In genomic region chr2:69620870-69621269, GRCh38 we compare ENCODE assay signal across 16 cellular contexts.
"Had no signal": no experiment of that assay in that cellular context is flagged by ENCODE, and none has a peak within 500 bp of the region (broad histone marks: within the 10 kb centered on the region; RNA-seq: fewer than 3 reads in every experiment).

No MANE protein-coding gene starts in this region.

- H3K4me3 Mint-ChIP-seq: memory B cell, type B pancreatic cell had no signal

- H3K4me3 ChIP-seq: adrenal gland, breast epithelium, pancreas, right lobe of liver, suprapubic skin had no signal

- H3K27ac Mint-ChIP-seq: activated T-cell treated with anti-CD3 and anti-CD28 coated beads, Interleukin-2, amount 50 U/mL, for 72 hours; memory B cell; stimulated activated naive CD8-positive, alpha-beta T cell treated with anti-CD3 and anti-CD28 coated beads, Interleukin-15, amount 100 ng/mL, for 72 hours; type B pancreatic cell had no signal

- H3K9me3 ChIP-seq: adrenal gland, breast epithelium, pancreas, right lobe of liver, suprapubic skin had no signal

- H3K36me3 ChIP-seq: adrenal gland, breast epithelium, pancreas, right lobe of liver, suprapubic skin had no signal

- H3K27ac ChIP-seq: adrenal gland, breast epithelium, pancreas, right lobe of liver, suprapubic skin had no signal

- H3K9me3 Mint-ChIP-seq: memory B cell; stimulated activated naive CD8-positive, alpha-beta T cell treated with anti-CD3 and anti-CD28 coated beads, Interleukin-15, amount 100 ng/mL, for 72 hours; T-helper 2 cell treated with Interferon-gamma antibody and Interleukin-4, amounts not matched to agents 5 μg/mL and 100 μg/mL, for 36 hours; type B pancreatic cell had no signal

- H3K27me3 Mint-ChIP-seq: stimulated activated naive CD8-positive, alpha-beta T cell treated with anti-CD3 and anti-CD28 coated beads, Interleukin-15, amount 100 ng/mL, for 72 hours; type B pancreatic cell had no signal

- DNase-seq: activated CD4-positive, alpha-beta T cell treated with anti-CD3 and anti-CD28 coated beads, Interleukin-2, amount 50 U/mL, for 4 hours; activated effector memory CD4-positive, alpha-beta T cell treated with anti-CD3 and anti-CD28 coated beads, Interleukin-2, amount 50 U/mL, for 16 hours; activated naive CD4-positive, alpha-beta T cell treated with anti-CD3 and anti-CD28 coated beads, Interleukin-2, amount 50 U/mL, for 16 hours; adrenal gland; effector CD4-positive, alpha-beta T cell; pancreas; right lobe of liver; small intestine; stimulated activated CD4-positive, alpha-beta T cell treated with anti-CD3 and anti-CD28 coated beads, Interleukin-4, amount 100 ng/mL, for 1 hour; stimulated activated naive CD8-positive, alpha-beta T cell treated with anti-CD3 and anti-CD28 coated beads, Interleukin-15, amount 100 ng/mL, for 72 hours had no signal

- H3K27me3 ChIP-seq: adrenal gland, breast epithelium, pancreas, right lobe of liver, suprapubic skin had no signal

- H3K36me3 Mint-ChIP-seq: memory B cell, type B pancreatic cell had no signal

- ATAC-seq: pancreas, right lobe of liver had no signal
